In the genomic region with DNA sequence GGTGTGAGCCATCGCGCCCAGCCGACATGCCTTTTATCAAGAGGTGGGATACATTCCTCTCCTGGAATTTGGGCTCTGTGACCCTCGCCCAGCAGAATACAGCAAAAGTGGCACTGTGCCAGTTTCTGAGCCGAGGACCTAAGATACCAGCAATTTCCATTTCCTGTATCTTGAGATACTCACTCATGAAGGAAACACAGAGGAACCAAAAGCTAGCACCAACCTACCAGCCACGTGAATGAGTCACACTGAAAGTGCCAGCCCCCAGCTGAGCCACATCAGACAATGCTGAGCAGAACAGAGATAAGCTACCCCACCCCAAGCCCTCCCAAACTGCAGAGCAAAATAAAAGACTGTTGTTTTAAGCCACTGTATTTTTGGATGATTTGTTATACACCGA, we compare ENCODE assay signal across 8 cellular contexts. TPM values are rescaled to one million over a fixed set of nuclear protein-coding genes. Genes with fewer than 3 reads are reported as not detected.
A peak's percentile ranks its signal among the peaks of the same experiment; 100 is the strongest.
DNase-seq lines count a peak whose midpoint lies in the region; ATAC-seq and TF ChIP-seq lines count a peak whose summit lies in the region.

No MANE protein-coding gene starts in this region.

- peak; percentile 58 for DNase-seq in HK-2 (ENCODE audit: unreplicated experiment)
- peak; percentile 77 for DNase-seq in activated CD4-positive, alpha-beta T cell treated with anti-CD3 and anti-CD28 coated beads for 1 hour
- DNase-seq in dermis blood vessel endothelial cell, result peak; percentile 78
- DNase-seq in stimulated activated CD4-positive, alpha-beta T cell treated with anti-CD3 and anti-CD28 coated beads, Interleukin-1b, Interleukin-23, amount 100 ng/mL, for 24 hours (ENCODE audit: low read depth in 4 of 4, low spot score in 1 of 4), result peak; percentile 46 to 65 (median 60)
- DNase-seq in H9, result no peak
- no peak for DNase-seq in neural progenitor cell (ENCODE audit: low spot score)

- H3K9me3 Mint-ChIP-seq in H9 (no peaks in the 10 kb centered on the region), neural progenitor cell (no peaks in the 10 kb centered on the region)

- H3K27ac ChIP-seq in BLaER1 (no peak overlapping the region), H9 (ENCODE audit: insufficient read length, low read depth, low read length) (no peak overlapping the region), neural progenitor cell (no peak overlapping the region)

- H3T11ph ChIP-seq in H9 (ENCODE audit: low read length), result no peak overlapping the region

- H3K79me1 ChIP-seq in H9 (ENCODE audit: insufficient read depth, low read depth, low read length, poor library complexity, severe bottlenecking), result no peaks in the 10 kb centered on the region

- no peak overlapping the region for H4K5ac ChIP-seq in H9 (ENCODE audit: insufficient read length, low read depth, low read length)

- no peak overlapping the region for H3K9ac ChIP-seq in BLaER1
- no peak overlapping the region for H3K9ac ChIP-seq in H9 (ENCODE audit: extremely low read depth, insufficient read length, low read length)
- H3K9ac ChIP-seq in neural progenitor cell, result no peak overlapping the region

- peak; percentile 97 for ATAC-seq in GM21381 (IDR thresholded peaks at IDR 0.05; ENCODE audit: unreplicated experiment)

- no peak overlapping the region for H3K4me3 ChIP-seq in BLaER1
- H3K4me3 ChIP-seq in neural progenitor cell, result no peak overlapping the region

- H3K23ac ChIP-seq in H9 (ENCODE audit: insufficient read length, low read depth, low read length), result no peak overlapping the region

- H3K4me2 ChIP-seq in BLaER1 (peak overlapping the region; percentile 23; the same call in 1 of the 2 replicates), H9 (ENCODE audit: insufficient read depth, insufficient read length, low read length) (no peak overlapping the region), neural progenitor cell (no peak overlapping the region)

- no peak overlapping the region for H2BK15ac ChIP-seq in H9 (ENCODE audit: low read depth, low read length)

- H3K27me3 ChIP-seq in BLaER1 (no peaks in the 10 kb centered on the region), H9 (ENCODE audit: insufficient read depth, low read length) (no peaks in the 10 kb centered on the region), neural progenitor cell (no peaks in the 10 kb centered on the region)

- H4K8ac ChIP-seq in H9 (replicated peaks; ENCODE audit: insufficient read length, low read depth, low read length), result no peak overlapping the region

- H3K4ac ChIP-seq in H9 (ENCODE audit: low read depth, low read length), result no peak overlapping the region

- H3K36me3 ChIP-seq in BLaER1, result peaks cover 62% of the 10 kb centered on the region
- H3K36me3 ChIP-seq in neural progenitor cell, result no peaks in the 10 kb centered on the region

- H3K14ac ChIP-seq in H9 (ENCODE audit: insufficient read depth, low read length), result no peak overlapping the region

- H3K4me1 ChIP-seq in BLaER1 (peaks cover 22% of the 10 kb centered on the region), H9 (ENCODE audit: insufficient read depth, low read length) (no peaks in the 10 kb centered on the region), neural progenitor cell (peaks cover 27% of the 10 kb centered on the region)

- no peak overlapping the region for H4K91ac ChIP-seq in H9 (ENCODE audit: insufficient read length, low read depth, low read length)

- H3K9me3 ChIP-seq in BLaER1, result no peaks in the 10 kb centered on the region
- no peaks in the 10 kb centered on the region for H3K9me3 ChIP-seq in H9 (ENCODE audit: control insufficient read depth, low read depth, low read length)
- H3K9me3 ChIP-seq in neural progenitor cell (ENCODE audit: low read depth), result no peaks in the 10 kb centered on the region

- no peaks in the 10 kb centered on the region for H3K79me2 ChIP-seq in H9 (ENCODE audit: insufficient read depth, low read length)
- peaks cover 5% of the 10 kb centered on the region for H3K79me2 ChIP-seq in neural progenitor cell (ENCODE audit: low read depth)

- H3K27me3 Mint-ChIP-seq in H9 (ENCODE audit: low read depth) (no peaks in the 10 kb centered on the region), neural progenitor cell (ENCODE audit: insufficient read depth, low read depth) (no peaks in the 10 kb centered on the region)

- peaks cover 17% of the 10 kb centered on the region for H3F3A ChIP-seq in neural progenitor cell (ENCODE audit: low read depth)

- H2BK20ac ChIP-seq in H9 (ENCODE audit: low read depth, low read length, poor library complexity, severe bottlenecking), result no peak overlapping the region

- H3K23me2 ChIP-seq in H9 (ENCODE audit: insufficient read length, low read depth, low read length, poor library complexity, severe bottlenecking), result no peaks in the 10 kb centered on the region

- WGBS in H9 (ENCODE audit: extremely low coverage, insufficient read length, low lambda C conversion rate), result no CpG with 5 or more reads among the region's 7 CpGs

- H3K36me3 Mint-ChIP-seq in H9 (ENCODE audit: insufficient read depth in 1 of 3, low read depth in 3 of 3) (peaks cover 13 to 34% (median 31%) of the 10 kb centered on the region in 3 experiments; a peak in 6 of 7 replicates), neural progenitor cell (peaks cover 25% of the 10 kb centered on the region)

- H3K18ac ChIP-seq in H9 (ENCODE audit: insufficient read length, low read depth, low read length), result no peak overlapping the region

- TF ChIP-seq CTCF in H9 (conservative IDR thresholded peaks at IDR 0.05) (no peak), neural progenitor cell (IDR thresholded peaks at IDR 0.05) (no peak)

- H3K4me3 Mint-ChIP-seq in H9 (no peak overlapping the region), neural progenitor cell (no peak overlapping the region)

- H2BK12ac ChIP-seq in H9 (ENCODE audit: insufficient read length, low read depth, low read length), result no peak overlapping the region

- peaks cover 14 to 16% of the 10 kb centered on the region in 2 experiments for H3K4me1 Mint-ChIP-seq in H9
- H3K4me1 Mint-ChIP-seq in neural progenitor cell, result peaks cover 14% of the 10 kb centered on the region

- H4K20me1 ChIP-seq in BLaER1 (no peaks in the 10 kb centered on the region; the same call in none of the 2 replicates), H9 (ENCODE audit: control insufficient read depth, insufficient read depth, insufficient read length) (no peaks in the 10 kb centered on the region), neural progenitor cell (ENCODE audit: low read depth) (peaks cover 15% of the 10 kb centered on the region)

- H3K27ac Mint-ChIP-seq in H9, result no peak overlapping the region; a peak in 1 of 7 replicates
- no peak overlapping the region for H3K27ac Mint-ChIP-seq in neural progenitor cell

- no peak overlapping the region for H2AK5ac ChIP-seq in H9 (ENCODE audit: insufficient read length, low read length)

- H3K56ac ChIP-seq in H9 (ENCODE audit: insufficient read length, low read depth, low read length), result no peak overlapping the region

- H2BK5ac ChIP-seq in H9 (ENCODE audit: insufficient read length, low read length), result no peak overlapping the region

- no peak overlapping the region for H2AFZ ChIP-seq in H9 (ENCODE audit: low read length)
- H2AFZ ChIP-seq in neural progenitor cell (replicated peaks), result no peak overlapping the region

- H2BK120ac ChIP-seq in H9 (ENCODE audit: low read depth, low read length, poor library complexity, severe bottlenecking), result no peak overlapping the region

RNA-seq across cellular contexts. Expression of a gene that starts 56.3 kb away (rescaled TPM):
- total RNA-seq in dermis blood vessel endothelial cell (33.4 and 39.0 TPM in 2 replicates), H9 (2021) (38.5 and 45.1 TPM in 2 replicates), neural progenitor cell (ENCODE audit: low replicate concordance) (28.3 and 38.8 TPM in 2 replicates)

Comparison
In these comparisons a context has a peak if more than half of its experiments do, and no peak if none do; other contexts are left out.
1. DNase-seq: peak in HK-2 (single experiment), activated CD4-positive, alpha-beta T cell treated with anti-CD3 and anti-CD28 coated beads for 1 hour (single experiment), dermis blood vessel endothelial cell (single experiment) and stimulated activated CD4-positive, alpha-beta T cell treated with anti-CD3 and anti-CD28 coated beads, Interleukin-1b, Interleukin-23, amount 100 ng/mL, for 24 hours (4 of 4); none in H9 (single experiment) and neural progenitor cell (single experiment).